26 cellular contexts compared by ENCODE assay signal in the genomic region with DNA sequence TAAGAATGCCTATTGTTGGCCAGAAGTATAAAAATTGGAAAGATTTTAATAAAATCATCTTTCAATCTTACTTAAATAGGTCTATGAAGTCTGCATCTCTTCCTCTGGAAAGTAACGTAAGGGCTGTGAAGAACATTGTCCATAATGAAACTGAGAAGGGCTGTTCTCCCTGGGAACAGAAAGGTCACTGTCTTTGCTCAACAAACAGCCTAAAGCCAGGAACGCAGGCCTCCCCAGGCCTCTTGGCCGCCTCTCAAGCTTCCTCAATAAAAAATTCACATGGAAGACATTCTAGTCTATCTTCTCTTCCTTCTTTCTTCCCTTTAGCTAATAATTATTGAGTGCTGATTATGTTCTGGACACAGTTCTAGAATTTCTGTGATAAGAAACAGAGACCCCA. TPM values are rescaled to one million over a fixed set of nuclear protein-coding genes. Genes with fewer than 3 reads are reported as not detected.
A peak's percentile ranks its signal among the peaks of the same experiment; 100 is the strongest.
DNase-seq lines count a peak whose midpoint lies in the region; ATAC-seq and TF ChIP-seq lines count a peak whose summit lies in the region.
"Had no signal": no experiment of that assay in that cellular context is flagged by ENCODE, and none has a peak within 500 bp of the region (broad histone marks: within the 10 kb centered on the region; RNA-seq: fewer than 3 reads in every experiment).

No MANE protein-coding gene starts in this region.

- peaks cover 6% of the 10 kb centered on the region for H3K4me1 Mint-ChIP-seq in activated CD4-positive, alpha-beta T cell treated with anti-CD3 and anti-CD28 coated beads, Interleukin-2, amount 10 ng/mL, durations not matched to agents 7 days and 5 days

- H3K9me2 ChIP-seq in hepatocyte (replicated peaks; ENCODE audit: insufficient read depth) = no peaks in the 10 kb centered on the region

- 72% methylated on average over 3 of the region's 3 CpGs for WGBS in hepatocyte (ENCODE audit: low lambda C conversion rate, missing lambda C conversion rate)
- 27% methylated on average over 3 of the region's 3 CpGs for WGBS in prostate gland

- TF ChIP-seq CTCF in hepatocyte (IDR thresholded peaks at IDR 0.05; ENCODE audit: poor library complexity) = no peak
- no peak for TF ChIP-seq CTCF in prostate gland (IDR thresholded peaks at IDR 0.05)

- H3K27ac ChIP-seq in angular gyrus (ENCODE audit: low read depth, low read length) = peak overlapping the region; percentile 93
- peak overlapping the region; percentile 48 for H3K27ac ChIP-seq in hepatocyte
- peak overlapping the region; percentile 52 to 70 for H3K27ac ChIP-seq in prostate gland
- H3K27ac ChIP-seq: SK-N-MC, WERI-Rb-1 had no signal

- no peak overlapping the region for H3K27ac Mint-ChIP-seq in activated CD4-positive, alpha-beta T cell treated with anti-CD3 and anti-CD28 coated beads, Interleukin-2, amount 10 ng/mL, durations not matched to agents 7 days and 5 days
- H3K27ac Mint-ChIP-seq: activated CD4-positive, alpha-beta memory T cell treated with anti-CD3 and anti-CD28 coated beads, Interleukin-2, amount 10 ng/mL, durations not matched to agents 7 days and 5 days had no signal

- intact Hi-C loops in prostate gland (cut with DNase I) = no loop called here

- H3K4me3 ChIP-seq in hepatocyte = no peak overlapping the region
- no peak overlapping the region for H3K4me3 ChIP-seq in prostate gland
- H3K4me3 ChIP-seq: lung, sigmoid colon, SK-N-MC had no signal

- H4K20me1 ChIP-seq in hepatocyte (ENCODE audit: insufficient read depth, poor library complexity, severe bottlenecking) = no peaks in the 10 kb centered on the region

- H3K9me3 ChIP-seq in hepatocyte (ENCODE audit: low read depth) (no peaks in the 10 kb centered on the region), prostate gland (no peaks in the 10 kb centered on the region)
- H3K9me3 ChIP-seq: sigmoid colon had no signal

- TF ChIP-seq POLR2A in prostate gland (IDR thresholded peaks at IDR 0.05) = no peak

- H3K27me3 Mint-ChIP-seq in activated CD4-positive, alpha-beta T cell treated with anti-CD3 and anti-CD28 coated beads, Interleukin-2, amount 10 ng/mL, durations not matched to agents 7 days and 5 days = no peaks in the 10 kb centered on the region
- H3K27me3 Mint-ChIP-seq: activated CD4-positive, alpha-beta memory T cell treated with anti-CD3 and anti-CD28 coated beads, Interleukin-2, amount 10 ng/mL, durations not matched to agents 7 days and 5 days had no signal

- H3K36me3 Mint-ChIP-seq in activated CD4-positive, alpha-beta T cell treated with anti-CD3 and anti-CD28 coated beads, Interleukin-2, amount 10 ng/mL, durations not matched to agents 7 days and 5 days (ENCODE audit: low read depth) = peaks cover 8% of the 10 kb centered on the region

- DNase-seq in AG20443 (ENCODE audit: low spot score) (peak; percentile 29), hepatocyte (ENCODE audit: low spot score) (no peak), prostate gland (ENCODE audit: low spot score) (peak; percentile 49), NCI-H187 (lab: John Stamatoyannopoulos, UW) (no peak), NCI-H128 (lab: John Stamatoyannopoulos, UW; ENCODE audit: unreplicated experiment) (no peak)
- DNase-seq in activated CD4-positive, alpha-beta T cell treated with anti-CD3 and anti-CD28 coated beads, Interleukin-2, amount 10 ng/mL, durations not matched to agents 7 days and 5 days = no peak
- DNase-seq: activated CD4-positive, alpha-beta memory T cell treated with anti-CD3 and anti-CD28 coated beads, Interleukin-2, amount 10 ng/mL, durations not matched to agents 7 days and 5 days; activated gamma-delta T cell; H7; KBM-7; NCI-H1694; NCI-H2227 treated with DMSO at 0.1 percent for 48 hours; RPMI8226; sigmoid colon; stimulated activated CD8-positive, alpha-beta memory T cell treated with anti-CD3 and anti-CD28 coated beads, Interleukin-4, amount 100 ng/mL, for 48 hours; T-helper 2 cell; WERI-Rb-1 had no signal

- no peaks in the 10 kb centered on the region for H3K79me2 ChIP-seq in hepatocyte

- POLR2A ChIA-PET in activated CD4-positive, alpha-beta T cell treated with anti-CD3 and anti-CD28 coated beads, Interleukin-2, amount 10 ng/mL, durations not matched to agents 7 days and 5 days (lab: Charles Lee) = interaction anchor here (0.6 to 1.3 kb wide), 2 partner anchors 8 to 47 kb away, joined by 3 to 4 read pairs; a partner anchor contains a TSS

- CTCF ChIA-PET in activated CD4-positive, alpha-beta T cell treated with anti-CD3 and anti-CD28 coated beads, Interleukin-2, amount 10 ng/mL, durations not matched to agents 7 days and 5 days (lab: Charles Lee) = interaction anchor here (0.7 kb wide), 1 partner anchor 8 kb away, joined by 3 read pairs; no protein-coding TSS in a partner anchor

- H3K4me1 ChIP-seq in hepatocyte (ENCODE audit: insufficient read depth) = peaks cover 3% of the 10 kb centered on the region
- H3K4me1 ChIP-seq in prostate gland (replicated peaks) = peaks cover 13% of the 10 kb centered on the region
- H3K4me1 ChIP-seq: sigmoid colon had no signal

- ATAC-seq in HG02870 (IDR thresholded peaks at IDR 0.05; ENCODE audit: unreplicated experiment) = no peak

- no peaks in the 10 kb centered on the region for H3K9me3 Mint-ChIP-seq in activated CD4-positive, alpha-beta T cell treated with anti-CD3 and anti-CD28 coated beads, Interleukin-2, amount 10 ng/mL, durations not matched to agents 7 days and 5 days
- H3K9me3 Mint-ChIP-seq: activated CD4-positive, alpha-beta memory T cell treated with anti-CD3 and anti-CD28 coated beads, Interleukin-2, amount 10 ng/mL, durations not matched to agents 7 days and 5 days had no signal

- H3K4me2 ChIP-seq in hepatocyte = no peak overlapping the region

- H3K27me3 ChIP-seq in hepatocyte (no peaks in the 10 kb centered on the region), prostate gland (replicated peaks; ENCODE audit: insufficient read depth) (no peaks in the 10 kb centered on the region)
- H3K27me3 ChIP-seq: sigmoid colon had no signal

- H2AFZ ChIP-seq in hepatocyte = no peak overlapping the region

- H3K36me3 ChIP-seq in hepatocyte (replicated peaks; ENCODE audit: insufficient read depth, low read depth) (no peaks in the 10 kb centered on the region), prostate gland (no peaks in the 10 kb centered on the region)
- H3K36me3 ChIP-seq: WERI-Rb-1 had no signal

- no peak overlapping the region for H3K4me3 Mint-ChIP-seq in activated CD4-positive, alpha-beta T cell treated with anti-CD3 and anti-CD28 coated beads, Interleukin-2, amount 10 ng/mL, durations not matched to agents 7 days and 5 days
- H3K4me3 Mint-ChIP-seq: activated CD4-positive, alpha-beta memory T cell treated with anti-CD3 and anti-CD28 coated beads, Interleukin-2, amount 10 ng/mL, durations not matched to agents 7 days and 5 days had no signal

RNA-seq across cellular contexts. Expression of a gene that starts 9.1 kb away (rescaled TPM):
- total RNA-seq in hepatocyte (0.33 TPM in 1 of 2 replicates, not detected in the other), prostate gland (not detected)
- polyA plus RNA-seq in hepatocyte = 0.29 TPM in 1 of 2 replicates, not detected in the other
- not detected for total RNA-seq in activated CD4-positive, alpha-beta T cell treated with anti-CD3 and anti-CD28 coated beads, Interleukin-2, amount 10 ng/mL, durations not matched to agents 7 days and 5 days
- total RNA-seq: A673; activated CD4-positive, alpha-beta memory T cell treated with anti-CD3 and anti-CD28 coated beads, Interleukin-2, amount 10 ng/mL, durations not matched to agents 7 days and 5 days; dermis microvascular lymphatic vessel endothelial cell; H7; myocyte; occipital lobe; sigmoid colon; urinary bladder had no signal
- polyA plus RNA-seq: sigmoid colon, urinary bladder had no signal

RNA-seq across cellular contexts. Expression of a gene that starts 14.2 kb away (rescaled TPM):
- 270 and 303 TPM in 2 replicates for total RNA-seq in hepatocyte
- 214 and 228 TPM in 2 replicates for polyA plus RNA-seq in hepatocyte
- 10 to 100 TPM; 30.9 to 36.8 TPM for total RNA-seq in prostate gland
- 10 to 100 TPM; 44.6 to 47.1 TPM for total RNA-seq in activated CD4-positive, alpha-beta T cell treated with anti-CD3 and anti-CD28 coated beads, Interleukin-2, amount 10 ng/mL, durations not matched to agents 7 days and 5 days

RNA-seq across cellular contexts. Expression of a gene that starts 21.4 kb away (rescaled TPM):
- total RNA-seq in hepatocyte (12.3 and 15.2 TPM in 2 replicates), prostate gland (10 to 100 TPM; 11.9 to 22.8 TPM)
- 8.6 and 13.2 TPM in 2 replicates for polyA plus RNA-seq in hepatocyte
- 10 to 100 TPM; 31.9 to 35.0 TPM for total RNA-seq in activated CD4-positive, alpha-beta T cell treated with anti-CD3 and anti-CD28 coated beads, Interleukin-2, amount 10 ng/mL, durations not matched to agents 7 days and 5 days

RNA-seq across cellular contexts. Expression of a gene that starts 46.5 kb away (rescaled TPM):
- total RNA-seq in hepatocyte (33.6 and 34.2 TPM in 2 replicates), prostate gland (10 to 100 TPM; 15.6 to 39.9 TPM)
- polyA plus RNA-seq in hepatocyte = 55.5 and 59.4 TPM in 2 replicates
- 10 to 100 TPM; 53.2 to 63.2 TPM for total RNA-seq in activated CD4-positive, alpha-beta T cell treated with anti-CD3 and anti-CD28 coated beads, Interleukin-2, amount 10 ng/mL, durations not matched to agents 7 days and 5 days

Comparison
In these comparisons a context has a peak if more than half of its experiments do, and no peak if none do; other contexts are left out.
1. DNase-seq: peak in AG20443 (single experiment) and prostate gland (single experiment); none in hepatocyte (single experiment), NCI-H187 (0 of 2), NCI-H128 (single experiment) and activated CD4-positive, alpha-beta T cell treated with anti-CD3 and anti-CD28 coated beads, Interleukin-2, amount 10 ng/mL, durations not matched to agents 7 days and 5 days (single experiment).
2. Peak in every context shown above with its lines, with median percentiles within 50 percentile points of each other: H3K27ac ChIP-seq.